ENCODE assay signal across 19 cellular contexts in the genomic region with DNA sequence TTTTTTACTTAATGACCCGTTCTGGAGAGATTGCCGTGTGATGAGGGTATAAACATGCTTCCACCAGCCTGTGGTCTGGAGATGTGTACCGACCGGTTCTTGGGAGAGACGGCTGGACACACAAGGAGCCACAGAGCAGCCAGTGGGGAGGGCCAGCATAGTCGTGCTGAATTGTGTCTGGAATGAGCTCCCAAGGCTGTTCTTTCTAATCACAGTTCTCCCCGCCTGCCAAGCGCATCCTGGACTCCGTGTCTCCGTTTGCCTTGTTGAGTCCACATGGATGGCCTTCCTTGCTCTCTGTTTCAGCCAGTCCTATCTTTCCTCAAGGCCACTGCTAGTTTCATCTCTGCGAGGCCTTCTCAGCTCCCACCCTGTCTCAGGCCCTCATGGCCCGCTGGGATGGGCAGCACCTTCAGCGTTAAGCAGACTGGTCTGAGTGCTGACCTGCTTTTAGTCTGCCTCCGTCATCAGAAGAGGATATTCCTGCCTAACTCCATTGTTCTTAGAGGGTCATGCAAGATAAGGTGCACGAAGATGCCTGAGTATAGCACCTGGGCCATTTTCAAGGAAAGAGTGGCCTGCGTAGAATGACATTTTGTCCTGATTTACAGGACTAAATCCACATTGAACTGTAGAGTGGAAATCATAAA. TPM values are rescaled to one million over a fixed set of nuclear protein-coding genes. Genes with fewer than 3 reads are reported as not detected.
A peak's percentile ranks its signal among the peaks of the same experiment; 100 is the strongest.
DNase-seq lines count a peak whose midpoint lies in the region; TF ChIP-seq lines count a peak whose summit lies in the region.
"Had no signal": no experiment of that assay in that cellular context is flagged by ENCODE, and none has a peak within 500 bp of the region (broad histone marks: within the 10 kb centered on the region; RNA-seq: fewer than 3 reads in every experiment).

No MANE protein-coding gene starts in this region.

- H3K4me3 Mint-ChIP-seq in MCF 10A (ENCODE audit: unreplicated experiment), result no peak overlapping the region
- no peak overlapping the region for H3K4me3 Mint-ChIP-seq in mesothelial cell of epicardium
- H3K4me3 Mint-ChIP-seq: activated CD4-positive, alpha-beta T cell treated with anti-CD3 and anti-CD28 coated beads, Interleukin-2, amount 10 ng/mL, durations not matched to agents 24 days and 14 days; activated T-cell treated with anti-CD3 and anti-CD28 coated beads, Interleukin-2, amount 50 U/mL, for 72 hours; T-helper 17 cell had no signal

- no peak overlapping the region for H3K9ac ChIP-seq in colonic mucosa (ENCODE audit: low read depth in 2 of 2, low read length in 2 of 2)

- H3K9me3 Mint-ChIP-seq in MCF 10A (ENCODE audit: unreplicated experiment) (no peaks in the 10 kb centered on the region), mesothelial cell of epicardium (no peaks in the 10 kb centered on the region)
- H3K9me3 Mint-ChIP-seq: activated CD4-positive, alpha-beta T cell treated with anti-CD3 and anti-CD28 coated beads, Interleukin-2, amount 10 ng/mL, durations not matched to agents 24 days and 14 days; activated T-cell treated with anti-CD3 and anti-CD28 coated beads, Interleukin-2, amount 50 U/mL, for 72 hours had no signal

- H3K27me3 Mint-ChIP-seq in MCF 10A (ENCODE audit: insufficient read depth, unreplicated experiment), result no peaks in the 10 kb centered on the region
- no peaks in the 10 kb centered on the region for H3K27me3 Mint-ChIP-seq in mesothelial cell of epicardium (ENCODE audit: low read depth)
- H3K27me3 Mint-ChIP-seq: activated CD4-positive, alpha-beta T cell treated with anti-CD3 and anti-CD28 coated beads, Interleukin-2, amount 10 ng/mL, durations not matched to agents 24 days and 14 days; T-helper 17 cell had no signal

- peak; percentile 41 to 83 for DNase-seq in T47D (ENCODE audit: low read depth in 1 of 2, low spot score in 1 of 2)
- DNase-seq in MCF 10A (ENCODE audit: unreplicated experiment), result no peak
- DNase-seq in breast epithelium (ENCODE audit: low spot score in 2 of 2), result peak; percentile 70 to 87
- peak in 1 of 2 experiments; percentile 54 for DNase-seq in mesothelial cell of epicardium (ENCODE audit: low spot score in 2 of 2, unreplicated experiment in 2 of 2)
- peak; percentile 92 for DNase-seq in testis
- no peak for DNase-seq in globus pallidus (ENCODE audit: low spot score)
- no peak for DNase-seq in colonic mucosa
- no peak for DNase-seq in NCI-H1694 treated with DMSO at 0.1 percent for 48 hours (lab: John Stamatoyannopoulos, UW)
- DNase-seq: activated CD4-positive, alpha-beta T cell treated with anti-CD3 and anti-CD28 coated beads, Interleukin-2, amount 10 ng/mL, durations not matched to agents 24 days and 14 days; activated T-cell treated with anti-CD3 and anti-CD28 coated beads, Interleukin-2, amount 50 U/mL, for 72 hours; effector CD8-positive, alpha-beta T cell; NCI-H1048; NCI-H69; T-helper 17 cell had no signal

- POLR2A ChIA-PET in MCF 10A (lab: Yijun Ruan, JAX), result interaction anchor here (0.8 kb wide), 1 partner anchor 217 kb away, joined by 4 read pairs; a partner anchor contains a TSS

- H3K36me3 ChIP-seq in breast epithelium (no peaks in the 10 kb centered on the region), testis (ENCODE audit: low read depth, missing control alignments) (no peaks in the 10 kb centered on the region), colonic mucosa (no peaks in the 10 kb centered on the region)
- H3K36me3 ChIP-seq: vagina had no signal

- H3K4me1 Mint-ChIP-seq in MCF 10A (ENCODE audit: insufficient read depth, unreplicated experiment) (peaks cover 8% of the 10 kb centered on the region), mesothelial cell of epicardium (peaks cover 62% of the 10 kb centered on the region)

- H3K9me3 ChIP-seq in breast epithelium, result no peaks in the 10 kb centered on the region
- no peaks in the 10 kb centered on the region for H3K9me3 ChIP-seq in testis
- no peaks in the 10 kb centered on the region for H3K9me3 ChIP-seq in colonic mucosa
- H3K9me3 ChIP-seq: gastroesophageal sphincter, vagina had no signal

- H3K27ac ChIP-seq in breast epithelium (peak overlapping the region; percentile 82 to 84), testis (peak overlapping the region; percentile 79 to 82), colonic mucosa (no peak overlapping the region)

- in situ Hi-C loops in T47D (cut with HindIII; ENCODE audit: low pct_unique_long_range_greater_than_20kb, low sequenced_read_pairs), result no loop called here

- 44 to 63% methylated on average over 16 of the region's 16 CpGs for WGBS in testis, 2 donors

- no peak for TF ChIP-seq CTCF in MCF 10A (IDR thresholded peaks at IDR 0.05; ENCODE audit: unreplicated experiment)
- TF ChIP-seq CTCF in breast epithelium (IDR thresholded peaks at IDR 0.05), result no peak
- no peak for TF ChIP-seq CTCF in mesothelial cell of epicardium (IDR thresholded peaks at IDR 0.05; ENCODE audit: unreplicated experiment)
- TF ChIP-seq CTCF in testis (IDR thresholded peaks at IDR 0.05), result no peak
- TF ChIP-seq CTCF in colonic mucosa (IDR thresholded peaks at IDR 0.05), result no peak

- H3K4me3 ChIP-seq in breast epithelium, result no peak overlapping the region
- H3K4me3 ChIP-seq in testis, result no peak overlapping the region
- H3K4me3 ChIP-seq in colonic mucosa, result no peak overlapping the region
- H3K4me3 ChIP-seq: gastroesophageal sphincter, vagina had no signal

- H3K4me1 ChIP-seq in breast epithelium (peaks cover 8 to 43% of the 10 kb centered on the region in 2 donors), testis (peaks cover 74% of the 10 kb centered on the region), colonic mucosa (no peaks in the 10 kb centered on the region)

- H3K36me3 Mint-ChIP-seq in MCF 10A (ENCODE audit: insufficient read depth, unreplicated experiment) (peaks cover 32% of the 10 kb centered on the region), mesothelial cell of epicardium (peaks cover 9% of the 10 kb centered on the region)

- TF ChIP-seq POLR2A in breast epithelium (IDR thresholded peaks at IDR 0.05), result no peak
- no peak for TF ChIP-seq POLR2A in testis (IDR thresholded peaks at IDR 0.05)

- H3K27ac Mint-ChIP-seq in MCF 10A (ENCODE audit: low read depth, unreplicated experiment) (no peak overlapping the region), mesothelial cell of epicardium (peak overlapping the region; percentile 88)

- intact Hi-C loops in MCF 10A (cut with micrococcal nuclease) (no loop called here), breast epithelium (cut with DNase I; ENCODE audit: low total_unique reads) (no loop called here), testis (cut with DNase I; ENCODE audit: low total_unique reads) (no loop called here), colonic mucosa (cut with DNase I) (no loop called here)

- BruUV-seq in MCF 10A (replicated peaks; lab: Mats Ljungman, UMichigan), result no TSS peak

- H3K27me3 ChIP-seq in breast epithelium (no peaks in the 10 kb centered on the region), testis (no peaks in the 10 kb centered on the region), colonic mucosa (no peaks in the 10 kb centered on the region)
- H3K27me3 ChIP-seq: gastroesophageal sphincter, vagina had no signal

- CTCF ChIA-PET in MCF 10A (lab: Yijun Ruan, JAX), result interaction anchor here (0.6 to 1.0 kb wide), 2 partner anchors 11 to 298 kb away, joined by 3 read pairs; no protein-coding TSS in a partner anchor

RNA-seq across cellular contexts. Expression of a gene that starts 20.6 kb away (rescaled TPM):
- total RNA-seq in MCF 10A (2022) (46.0 and 56.5 TPM in 2 replicates), breast epithelium (10 to 100 TPM; 31.8 to 42.0 (median 34.7) TPM), mesothelial cell of epicardium (40.3 to 44.2 TPM (median 43.0 TPM) in 3 replicates), testis (10 to 100 TPM; 42.4 to 68.4 TPM), colonic mucosa (10 to 100 TPM; 27.1 to 44.6 TPM)
- polyA plus RNA-seq in testis (ENCODE audit: insufficient read depth, low read depth, low replicate concordance), result 92.4 TPM

RNA-seq across cellular contexts. Expression of a gene that starts 35.9 kb away (rescaled TPM):
- total RNA-seq in MCF 10A (2022) (28.1 and 29.5 TPM in 2 replicates), breast epithelium (10 to 100 TPM; 12.8 to 25.6 (median 20.6) TPM), mesothelial cell of epicardium (81.2 to 85.2 TPM (median 81.3 TPM) in 3 replicates), testis (100 to 1,000 TPM; 143 to 179 TPM), colonic mucosa (100 to 1,000 TPM; 102 to 123 TPM)
- polyA plus RNA-seq in testis (ENCODE audit: insufficient read depth, low read depth, low replicate concordance), result 90.3 TPM

RNA-seq across cellular contexts. Expression of a gene that starts 48.5 kb away (rescaled TPM):
- not detected in 2 replicates for total RNA-seq in MCF 10A (2022)
- total RNA-seq in breast epithelium, result not detected
- total RNA-seq in mesothelial cell of epicardium, result not detected in 3 replicates
- not detected for total RNA-seq in testis
- not detected for polyA plus RNA-seq in testis (ENCODE audit: insufficient read depth, low read depth, low replicate concordance)
- total RNA-seq in colonic mucosa, result not detected
- total RNA-seq: activated CD4-positive, alpha-beta T cell treated with anti-CD3 and anti-CD28 coated beads, Interleukin-2, amount 10 ng/mL, durations not matched to agents 24 days and 14 days; activated T-cell treated with anti-CD3 and anti-CD28 coated beads, Interleukin-2, amount 50 U/mL, for 72 hours; astrocyte; gastroesophageal sphincter; kidney epithelial cell; RPMI7951; T-helper 17 cell; vagina had no signal

Comparison
In these comparisons a context has a peak if more than half of its experiments do, and no peak if none do; other contexts are left out.
1. DNase-seq: peak in T47D (2 of 2), breast epithelium (2 of 2) and testis (single experiment); none in MCF 10A (single experiment), globus pallidus (single experiment), colonic mucosa (single experiment) and NCI-H1694 treated with DMSO at 0.1 percent for 48 hours (single experiment).